1 cellular context compared by ENCODE assay signal in the genomic region with DNA sequence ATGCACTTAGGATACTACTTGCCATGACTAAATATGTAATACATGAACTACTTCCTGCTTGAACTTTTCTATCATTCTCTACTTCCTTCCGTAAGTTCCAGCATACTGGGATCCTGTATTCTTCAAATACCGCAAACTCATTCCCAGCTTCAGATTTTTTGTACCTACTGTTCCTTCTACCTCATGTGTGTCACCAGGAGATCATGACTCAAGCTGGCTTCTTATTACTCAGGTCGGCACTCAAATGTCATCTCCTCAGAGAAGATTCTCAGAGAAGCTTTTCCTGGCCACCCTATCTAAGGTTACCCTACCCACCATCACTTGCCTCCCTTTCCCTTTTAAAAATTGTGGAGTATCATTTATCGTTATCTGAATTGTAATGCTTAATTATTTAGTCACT.
TF ChIP-seq lines count a peak whose summit lies in the region.

No MANE protein-coding gene starts in this region.

TF ChIP-seq in GM23338, 12 proteins besides CTCF, POLR2A, EP300 and RAD21 (continued from another document):
- TF ChIP-seq, protein P1, sequence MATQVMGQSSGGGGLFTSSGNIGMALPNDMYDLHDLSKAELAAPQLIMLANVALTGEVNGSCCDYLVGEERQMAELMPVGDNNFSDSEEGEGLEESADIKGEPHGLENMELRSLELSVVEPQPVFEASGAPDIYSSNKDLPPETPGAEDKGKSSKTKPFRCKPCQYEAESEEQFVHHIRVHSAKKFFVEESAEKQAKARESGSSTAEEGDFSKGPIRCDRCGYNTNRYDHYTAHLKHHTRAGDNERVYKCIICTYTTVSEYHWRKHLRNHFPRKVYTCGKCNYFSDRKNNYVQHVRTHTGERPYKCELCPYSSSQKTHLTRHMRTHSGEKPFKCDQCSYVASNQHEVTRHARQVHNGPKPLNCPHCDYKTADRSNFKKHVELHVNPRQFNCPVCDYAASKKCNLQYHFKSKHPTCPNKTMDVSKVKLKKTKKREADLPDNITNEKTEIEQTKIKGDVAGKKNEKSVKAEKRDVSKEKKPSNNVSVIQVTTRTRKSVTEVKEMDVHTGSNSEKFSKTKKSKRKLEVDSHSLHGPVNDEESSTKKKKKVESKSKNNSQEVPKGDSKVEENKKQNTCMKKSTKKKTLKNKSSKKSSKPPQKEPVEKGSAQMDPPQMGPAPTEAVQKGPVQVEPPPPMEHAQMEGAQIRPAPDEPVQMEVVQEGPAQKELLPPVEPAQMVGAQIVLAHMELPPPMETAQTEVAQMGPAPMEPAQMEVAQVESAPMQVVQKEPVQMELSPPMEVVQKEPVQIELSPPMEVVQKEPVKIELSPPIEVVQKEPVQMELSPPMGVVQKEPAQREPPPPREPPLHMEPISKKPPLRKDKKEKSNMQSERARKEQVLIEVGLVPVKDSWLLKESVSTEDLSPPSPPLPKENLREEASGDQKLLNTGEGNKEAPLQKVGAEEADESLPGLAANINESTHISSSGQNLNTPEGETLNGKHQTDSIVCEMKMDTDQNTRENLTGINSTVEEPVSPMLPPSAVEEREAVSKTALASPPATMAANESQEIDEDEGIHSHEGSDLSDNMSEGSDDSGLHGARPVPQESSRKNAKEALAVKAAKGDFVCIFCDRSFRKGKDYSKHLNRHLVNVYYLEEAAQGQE (IDR thresholded peaks at IDR 0.05; ENCODE audit: unreplicated experiment), result no peak
- TF ChIP-seq NANOG (IDR thresholded peaks at IDR 0.05; ENCODE audit: borderline replicate concordance) (no peak), JUNB (IDR thresholded peaks at IDR 0.05; ENCODE audit: unreplicated experiment) (no peak), EZH2 (IDR thresholded peaks at IDR 0.05; ENCODE audit: low read depth, unreplicated experiment) (no peak)
- TF ChIP-seq, protein P2, sequence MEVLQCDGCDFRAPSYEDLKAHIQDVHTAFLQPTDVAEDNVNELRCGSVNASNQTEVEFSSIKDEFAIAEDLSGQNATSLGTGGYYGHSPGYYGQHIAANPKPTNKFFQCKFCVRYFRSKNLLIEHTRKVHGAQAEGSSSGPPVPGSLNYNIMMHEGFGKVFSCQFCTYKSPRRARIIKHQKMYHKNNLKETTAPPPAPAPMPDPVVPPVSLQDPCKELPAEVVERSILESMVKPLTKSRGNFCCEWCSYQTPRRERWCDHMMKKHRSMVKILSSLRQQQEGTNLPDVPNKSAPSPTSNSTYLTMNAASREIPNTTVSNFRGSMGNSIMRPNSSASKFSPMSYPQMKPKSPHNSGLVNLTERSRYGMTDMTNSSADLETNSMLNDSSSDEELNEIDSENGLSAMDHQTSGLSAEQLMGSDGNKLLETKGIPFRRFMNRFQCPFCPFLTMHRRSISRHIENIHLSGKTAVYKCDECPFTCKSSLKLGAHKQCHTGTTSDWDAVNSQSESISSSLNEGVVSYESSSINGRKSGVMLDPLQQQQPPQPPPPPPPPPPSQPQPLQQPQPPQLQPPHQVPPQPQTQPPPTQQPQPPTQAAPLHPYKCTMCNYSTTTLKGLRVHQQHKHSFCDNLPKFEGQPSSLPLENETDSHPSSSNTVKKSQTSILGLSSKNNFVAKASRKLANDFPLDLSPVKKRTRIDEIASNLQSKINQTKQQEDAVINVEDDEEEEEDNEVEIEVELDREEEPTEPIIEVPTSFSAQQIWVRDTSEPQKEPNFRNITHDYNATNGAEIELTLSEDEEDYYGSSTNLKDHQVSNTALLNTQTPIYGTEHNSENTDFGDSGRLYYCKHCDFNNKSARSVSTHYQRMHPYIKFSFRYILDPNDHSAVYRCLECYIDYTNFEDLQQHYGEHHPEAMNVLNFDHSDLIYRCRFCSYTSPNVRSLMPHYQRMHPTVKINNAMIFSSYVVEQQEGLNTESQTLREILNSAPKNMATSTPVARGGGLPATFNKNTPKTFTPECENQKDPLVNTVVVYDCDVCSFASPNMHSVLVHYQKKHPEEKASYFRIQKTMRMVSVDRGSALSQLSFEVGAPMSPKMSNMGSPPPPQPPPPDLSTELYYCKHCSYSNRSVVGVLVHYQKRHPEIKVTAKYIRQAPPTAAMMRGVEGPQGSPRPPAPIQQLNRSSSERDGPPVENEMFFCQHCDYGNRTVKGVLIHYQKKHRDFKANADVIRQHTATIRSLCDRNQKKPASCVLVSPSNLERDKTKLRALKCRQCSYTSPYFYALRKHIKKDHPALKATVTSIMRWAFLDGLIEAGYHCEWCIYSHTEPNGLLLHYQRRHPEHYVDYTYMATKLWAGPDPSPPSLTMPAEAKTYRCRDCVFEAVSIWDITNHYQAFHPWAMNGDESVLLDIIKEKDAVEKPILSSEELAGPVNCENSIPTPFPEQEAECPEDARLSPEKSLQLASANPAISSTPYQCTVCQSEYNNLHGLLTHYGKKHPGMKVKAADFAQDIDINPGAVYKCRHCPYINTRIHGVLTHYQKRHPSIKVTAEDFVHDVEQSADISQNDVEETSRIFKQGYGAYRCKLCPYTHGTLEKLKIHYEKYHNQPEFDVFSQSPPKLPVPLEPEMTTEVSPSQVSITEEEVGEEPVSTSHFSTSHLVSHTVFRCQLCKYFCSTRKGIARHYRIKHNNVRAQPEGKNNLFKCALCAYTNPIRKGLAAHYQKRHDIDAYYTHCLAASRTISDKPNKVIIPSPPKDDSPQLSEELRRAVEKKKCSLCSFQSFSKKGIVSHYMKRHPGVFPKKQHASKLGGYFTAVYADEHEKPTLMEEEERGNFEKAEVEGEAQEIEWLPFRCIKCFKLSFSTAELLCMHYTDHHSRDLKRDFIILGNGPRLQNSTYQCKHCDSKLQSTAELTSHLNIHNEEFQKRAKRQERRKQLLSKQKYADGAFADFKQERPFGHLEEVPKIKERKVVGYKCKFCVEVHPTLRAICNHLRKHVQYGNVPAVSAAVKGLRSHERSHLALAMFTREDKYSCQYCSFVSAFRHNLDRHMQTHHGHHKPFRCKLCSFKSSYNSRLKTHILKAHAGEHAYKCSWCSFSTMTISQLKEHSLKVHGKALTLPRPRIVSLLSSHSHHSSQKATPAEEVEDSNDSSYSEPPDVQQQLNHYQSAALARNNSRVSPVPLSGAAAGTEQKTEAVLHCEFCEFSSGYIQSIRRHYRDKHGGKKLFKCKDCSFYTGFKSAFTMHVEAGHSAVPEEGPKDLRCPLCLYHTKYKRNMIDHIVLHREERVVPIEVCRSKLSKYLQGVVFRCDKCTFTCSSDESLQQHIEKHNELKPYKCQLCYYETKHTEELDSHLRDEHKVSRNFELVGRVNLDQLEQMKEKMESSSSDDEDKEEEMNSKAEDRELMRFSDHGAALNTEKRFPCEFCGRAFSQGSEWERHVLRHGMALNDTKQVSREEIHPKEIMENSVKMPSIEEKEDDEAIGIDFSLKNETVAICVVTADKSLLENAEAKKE (CRISPR knock-in tag; IDR thresholded peaks at IDR 0.05), result no peak
TF ChIP-seq in GM23338: peak in this region for 0.
